7 cellular contexts compared by ENCODE assay signal in genomic region chr1:183961132-183961531, GRCh38.
"Had no signal": no experiment of that assay in that cellular context is flagged by ENCODE, and none has a peak within 500 bp of the region (broad histone marks: within the 10 kb centered on the region; RNA-seq: fewer than 3 reads in every experiment).

No MANE protein-coding gene starts in this region.

- H3K36me3 ChIP-seq: HAP-1 had no signal

- H3K9me3 ChIP-seq: HAP-1 had no signal

- H3K27ac ChIP-seq: GM23248, HL-60 had no signal

- ATAC-seq: HCT116 had no signal

- DNase-seq: GOT3, H7, KG1 had no signal

- H3K4me1 ChIP-seq: HAP-1 had no signal

- H2AFZ ChIP-seq: GM23248 had no signal

- H3K9ac ChIP-seq: GM23248 had no signal

- H3K4me3 ChIP-seq: GM23248, HAP-1 had no signal
